In the genomic region with DNA sequence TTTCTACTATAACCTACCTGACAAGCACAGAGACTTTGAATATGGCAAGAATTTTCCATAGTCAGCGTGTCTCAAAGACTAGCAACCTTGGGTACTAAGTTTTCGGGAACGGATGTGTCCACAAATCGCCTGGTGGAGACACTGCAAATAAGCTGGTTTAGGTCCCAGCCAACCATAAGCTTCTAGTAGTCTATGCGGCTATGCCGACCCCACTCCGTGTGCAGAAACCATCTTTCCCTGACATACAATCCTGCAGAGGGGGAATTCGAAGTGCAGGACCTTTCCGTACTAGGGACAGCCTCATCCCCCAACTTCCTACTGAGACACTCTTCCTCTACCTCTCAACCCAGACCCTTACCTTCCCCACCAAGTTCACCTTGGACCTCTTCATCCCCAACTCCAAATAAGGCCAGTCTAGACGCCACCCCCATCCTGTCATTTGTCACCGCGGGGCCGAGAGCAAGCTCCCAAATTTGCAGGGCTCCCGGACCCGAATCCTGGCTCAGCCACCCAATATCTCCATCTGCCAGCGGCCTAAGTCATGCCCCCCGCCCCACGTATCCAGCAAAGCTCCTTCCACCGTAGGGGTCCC, we compare ENCODE assay signal across 8 cellular contexts. TPM values are rescaled to one million over a fixed set of nuclear protein-coding genes. Genes with fewer than 3 reads are reported as not detected.
A peak's percentile ranks its signal among the peaks of the same experiment; 100 is the strongest.
DNase-seq lines count a peak whose midpoint lies in the region; ATAC-seq and TF ChIP-seq lines count a peak whose summit lies in the region.

No MANE protein-coding gene starts in this region.

- peaks cover 2% of the 10 kb centered on the region for H3K36me3 Mint-ChIP-seq in T-helper 1 cell treated with Interleukin-12 subunit alpha and Interleukin-12 subunit beta and Interleukin-4 antibody, amounts not matched to agents 30 μg/mL and 1 μg/mL, for 36 hours (ENCODE audit: low read depth)

- no peaks in the 10 kb centered on the region for H3K27me3 Mint-ChIP-seq in T-helper 1 cell treated with Interleukin-12 subunit alpha and Interleukin-12 subunit beta and Interleukin-4 antibody, amounts not matched to agents 30 μg/mL and 1 μg/mL, for 36 hours (ENCODE audit: low read depth)

- TF ChIP-seq CTCF in AG04450 (IDR thresholded peaks at IDR 0.05; ENCODE audit: low read depth, low read length) (no peak), tibial nerve (IDR thresholded peaks at IDR 0.05) (no peak)

- no peak for TF ChIP-seq POLR2A in tibial nerve (IDR thresholded peaks at IDR 0.05)

- H3K4me1 Mint-ChIP-seq in T-helper 1 cell treated with Interleukin-12 subunit alpha and Interleukin-12 subunit beta and Interleukin-4 antibody, amounts not matched to agents 30 μg/mL and 1 μg/mL, for 36 hours (ENCODE audit: low read depth): peaks cover 32% of the 10 kb centered on the region

- peak overlapping the region; percentile 87 for H3K4me3 ChIP-seq in AG04450 (ENCODE audit: low read depth, low read length)
- H3K4me3 ChIP-seq in effector memory CD4-positive, alpha-beta T cell (ENCODE audit: insufficient read depth, low read depth, low read length, poor library complexity, severe bottlenecking): peak overlapping the region; percentile 94
- peak overlapping the region; percentile 81 for H3K4me3 ChIP-seq in mononuclear cell (ENCODE audit: low read length)
- H3K4me3 ChIP-seq in tibial nerve: peak overlapping the region; percentile 87 to 97 (median 90)

- WGBS in tibial nerve, 2 donors: 2 to 3% methylated on average over 18 to 19 of the region's 19 CpGs

- H3K27ac ChIP-seq in AG04450 (ENCODE audit: low read depth, low read length): peak overlapping the region; percentile 57
- peak overlapping the region; percentile 87 for H3K27ac ChIP-seq in effector memory CD4-positive, alpha-beta T cell (ENCODE audit: insufficient read depth, low read length, poor library complexity, severe bottlenecking)
- H3K27ac ChIP-seq in tibial nerve: peak overlapping the region; percentile 84 to 94 (median 92)

- H3K27ac Mint-ChIP-seq in T-helper 1 cell treated with Interleukin-12 subunit alpha and Interleukin-12 subunit beta and Interleukin-4 antibody, amounts not matched to agents 30 μg/mL and 1 μg/mL, for 36 hours: peak overlapping the region; percentile 96

- H3K4me1 ChIP-seq in effector memory CD4-positive, alpha-beta T cell (ENCODE audit: control insufficient read depth, insufficient read depth, low read length, poor library complexity, severe bottlenecking): peaks cover 4% of the 10 kb centered on the region
- H3K4me1 ChIP-seq in mononuclear cell (ENCODE audit: insufficient read depth, low read length): peaks cover 29% of the 10 kb centered on the region
- H3K4me1 ChIP-seq in tibial nerve: peaks cover 0 to 55% (median 14%) of the 10 kb centered on the region in 4 donors

- H3K9me3 Mint-ChIP-seq in T-helper 1 cell treated with Interleukin-12 subunit alpha and Interleukin-12 subunit beta and Interleukin-4 antibody, amounts not matched to agents 30 μg/mL and 1 μg/mL, for 36 hours: no peaks in the 10 kb centered on the region

- TF ChIP-seq EP300 in tibial nerve (IDR thresholded peaks at IDR 0.05): no peak

- H3K9me3 ChIP-seq in AG04450 (ENCODE audit: control insufficient read depth, insufficient read depth, low read length) (no peaks in the 10 kb centered on the region; the same call in 1 of the 2 replicates), mononuclear cell (ENCODE audit: low read depth, low read length) (no peaks in the 10 kb centered on the region), tibial nerve (no peaks in the 10 kb centered on the region)
- no peaks in the 10 kb centered on the region for H3K9me3 ChIP-seq in effector memory CD4-positive, alpha-beta T cell (ENCODE audit: control insufficient read depth, low read length)

- CTCF ChIA-PET in AG04450 (lab: Charles Lee): interaction anchor here (1.4 to 1.6 kb wide), 2 partner anchors 424 to 468 kb away, joined by 4 to 5 read pairs; no protein-coding TSS in a partner anchor

- H3K4me3 Mint-ChIP-seq in T-helper 1 cell treated with Interleukin-12 subunit alpha and Interleukin-12 subunit beta and Interleukin-4 antibody, amounts not matched to agents 30 μg/mL and 1 μg/mL, for 36 hours: peak overlapping the region; percentile 96

- POLR2A ChIA-PET in AG04450 (lab: Yijun Ruan, JAX): no interaction called here

- ATAC-seq in GM18867 (IDR thresholded peaks at IDR 0.05; ENCODE audit: unreplicated experiment): peak; percentile 29
- peak; percentile 27 for ATAC-seq in HG03095 (IDR thresholded peaks at IDR 0.05; ENCODE audit: unreplicated experiment)

- H3K27me3 ChIP-seq in AG04450 (ENCODE audit: control insufficient read depth, insufficient read depth, low read length) (no peaks in the 10 kb centered on the region), mononuclear cell (ENCODE audit: insufficient read depth, low read length) (no peaks in the 10 kb centered on the region), tibial nerve (no peaks in the 10 kb centered on the region)
- H3K27me3 ChIP-seq in effector memory CD4-positive, alpha-beta T cell (replicated peaks; ENCODE audit: control insufficient read depth, insufficient read depth, low read length, poor library complexity, severe bottlenecking): no peaks in the 10 kb centered on the region

- DNase-seq in AG04450 (ENCODE audit: low read depth, low spot score) (no peak), tibial nerve (ENCODE audit: low spot score in 2 of 2) (no peak), NCI-H1417 treated with DMSO at 0.1 percent for 48 hours (lab: John Stamatoyannopoulos, UW) (no peak)
- peak in 1 of 3 donors; percentile 0 for DNase-seq in effector memory CD4-positive, alpha-beta T cell

- H3K36me3 ChIP-seq in effector memory CD4-positive, alpha-beta T cell (ENCODE audit: control insufficient read depth, insufficient read depth, low read length): no peaks in the 10 kb centered on the region
- no peaks in the 10 kb centered on the region for H3K36me3 ChIP-seq in tibial nerve

RNA-seq across cellular contexts. Expression of a gene that starts 0.5 kb away (rescaled TPM):
- polyA plus RNA-seq in AG04450 (2011; rRNA removed): 67.1 and 73.9 TPM in 2 replicates
- 15.5 and 20.6 TPM in 2 replicates for polyA minus RNA-seq in AG04450 (2011; rRNA and poly(A)+ RNA removed)
- 50.4 TPM for total RNA-seq in mononuclear cell
- total RNA-seq in tibial nerve: 10 to 100 TPM; 45.4 to 58.8 (median 52.1) TPM

RNA-seq across cellular contexts. Expression of a gene that starts 57.8 kb away (rescaled TPM):
- polyA plus RNA-seq in AG04450 (2011; rRNA removed): 0.02 and 0.05 TPM in 2 replicates
- 0.22 TPM in 1 of 2 replicates, not detected in the other for polyA minus RNA-seq in AG04450 (2011; rRNA and poly(A)+ RNA removed)
- total RNA-seq in mononuclear cell: 0.31 TPM
- 1 to 10 TPM; 2.2 to 5.9 (median 2.7) TPM for total RNA-seq in tibial nerve
